Comparison of ENCODE assay signal across 26 cellular contexts in genomic region chr7:227940-228339, GRCh38. TPM values are rescaled to one million over a fixed set of nuclear protein-coding genes. Genes with fewer than 3 reads are reported as not detected.
DNase-seq lines count a peak whose midpoint lies in the region; ATAC-seq and TF ChIP-seq lines count a peak whose summit lies in the region.
"Had no signal": no experiment of that assay in that cellular context is flagged by ENCODE, and none has a peak within 500 bp of the region (broad histone marks: within the 10 kb centered on the region; RNA-seq: fewer than 3 reads in every experiment).

No MANE protein-coding gene starts in this region.

- TF ChIP-seq CTCF in esophagus squamous epithelium (IDR thresholded peaks at IDR 0.05) (no peak), prostate gland (IDR thresholded peaks at IDR 0.05) (no peak), tibial nerve (IDR thresholded peaks at IDR 0.05) (no peak)

- H3K4me3 ChIP-seq in adipocyte (ENCODE audit: low read length) = no peak overlapping the region
- H3K4me3 ChIP-seq in esophagus squamous epithelium = no peak overlapping the region
- no peak overlapping the region for H3K4me3 ChIP-seq in prostate gland
- no peak overlapping the region for H3K4me3 ChIP-seq in tibial nerve
- H3K4me3 ChIP-seq: K562, lung, thyroid gland had no signal

- H3K9me3 ChIP-seq in adipocyte (ENCODE audit: control insufficient read depth, low read length) (no peaks in the 10 kb centered on the region), esophagus squamous epithelium (no peaks in the 10 kb centered on the region), prostate gland (no peaks in the 10 kb centered on the region), tibial nerve (no peaks in the 10 kb centered on the region)
- H3K9me3 ChIP-seq: thyroid gland had no signal

- H3K27me3 ChIP-seq in adipocyte (replicated peaks; ENCODE audit: control insufficient read depth, insufficient read depth, low read length) (no peaks in the 10 kb centered on the region), esophagus squamous epithelium (no peaks in the 10 kb centered on the region), prostate gland (replicated peaks; ENCODE audit: insufficient read depth) (no peaks in the 10 kb centered on the region), tibial nerve (no peaks in the 10 kb centered on the region)
- H3K27me3 ChIP-seq: thyroid gland had no signal

- H3K27ac ChIP-seq in esophagus squamous epithelium = peak overlapping the region in 3 of 4 donors; percentile 24 to 92 (median 87)
- peak overlapping the region; percentile 37 to 95 for H3K27ac ChIP-seq in prostate gland
- H3K27ac ChIP-seq in tibial nerve = peak overlapping the region in 3 of 4 donors; percentile 66 to 90 (median 88)
- H3K27ac ChIP-seq: C4-2B had no signal

- peak overlapping the region; percentile 78 for H3K9ac ChIP-seq in adipocyte (ENCODE audit: low read length)

- no peaks in the 10 kb centered on the region for H3K36me3 ChIP-seq in adipocyte (ENCODE audit: control insufficient read depth, insufficient read depth, low read length, severe bottlenecking)
- H3K36me3 ChIP-seq in esophagus squamous epithelium = peaks cover 0 to 7% (median 0%) of the 10 kb centered on the region in 3 donors
- no peaks in the 10 kb centered on the region for H3K36me3 ChIP-seq in prostate gland
- H3K36me3 ChIP-seq in tibial nerve = peaks cover 0 to 16% (median 0%) of the 10 kb centered on the region in 3 donors
- H3K36me3 ChIP-seq: thyroid gland had no signal

- intact Hi-C loops in esophagus squamous epithelium (cut with DNase I) (no loop called here), prostate gland (cut with DNase I) (no loop called here)

- H3K4me1 ChIP-seq in adipocyte (ENCODE audit: control insufficient read depth, insufficient read depth, low read length) (peaks cover 56% of the 10 kb centered on the region), esophagus squamous epithelium (peaks cover 0 to 68% (median 55%) of the 10 kb centered on the region in 3 donors), prostate gland (replicated peaks) (peaks cover 5% of the 10 kb centered on the region), tibial nerve (peaks cover 0 to 56% (median 45%) of the 10 kb centered on the region in 4 donors)

- 86 to 93% methylated on average over 10 to 13 of the region's 16 CpGs for WGBS in esophagus squamous epithelium, 2 donors
- 97% methylated on average over 16 of the region's 16 CpGs for WGBS in prostate gland
- WGBS in tibial nerve, 2 donors = 85 to 92% methylated on average over 16 of the region's 16 CpGs

- DNase-seq in adipocyte (ENCODE audit: low read depth) (no peak), esophagus squamous epithelium (lab: John Stamatoyannopoulos, UW) (no peak), prostate gland (ENCODE audit: low spot score) (no peak), tibial nerve (ENCODE audit: low spot score in 2 of 2) (no peak), kidney glomerular epithelial cell (lab: John Stamatoyannopoulos, UW) (no peak)
- DNase-seq: activated CD8-positive, alpha-beta T cell treated with anti-CD3 and anti-CD28 coated beads, Interleukin-2, amount 10 ng/mL, durations not matched to agents 7 days and 5 days; aorta; central memory CD4-positive, alpha-beta T cell; dermis blood vessel endothelial cell; glutamatergic neuron; NCI-H1417; NCI-H446 treated with DMSO at 0.1 percent for 48 hours; OCI-M1; stimulated activated CD4-positive, alpha-beta T cell treated with anti-CD3 and anti-CD28 coated beads, Interleukin-15, amount 100 ng/mL, for 24 hours; stimulated activated naive CD4-positive, alpha-beta T cell; T-helper 17 cell; thyroid gland had no signal

- no peak for TF ChIP-seq EP300 in tibial nerve (IDR thresholded peaks at IDR 0.05)

- ATAC-seq in GM19463 (IDR thresholded peaks at IDR 0.05; ENCODE audit: unreplicated experiment) = no peak
- no peak for ATAC-seq in HG03354 (IDR thresholded peaks at IDR 0.05; ENCODE audit: poor library complexity, severe bottlenecking, unreplicated experiment)
- ATAC-seq: activated CD4-positive, CD25-positive, alpha-beta regulatory T cell treated with anti-CD3 and anti-CD28 coated beads, Interleukin-2, amount 50 U/mL, for 24 hours; activated CD8-positive, alpha-beta T cell treated with anti-CD3 and anti-CD28 coated beads, Interleukin-2, amount 10 ng/mL, durations not matched to agents 7 days and 5 days; HCT116; K562; SK-N-SH treated with all-trans-retinoic acid at 6 μM for 48 hours; T-helper 17 cell had no signal

- TF ChIP-seq POLR2A in esophagus squamous epithelium (IDR thresholded peaks at IDR 0.05) (no peak), prostate gland (IDR thresholded peaks at IDR 0.05) (no peak), tibial nerve (IDR thresholded peaks at IDR 0.05) (no peak)

RNA-seq across cellular contexts. Expression of gene FAM20C, which starts 35.6 kb away (rescaled TPM):
- total RNA-seq in esophagus squamous epithelium (10 to 100 TPM in 3 of 4 donors, 1 to 10 TPM in 1; 8.5 to 16.0 (median 13.7) TPM), prostate gland (10 to 100 TPM; 37.8 to 62.0 TPM), tibial nerve (100 to 1,000 TPM in 1 of 4 donors, 10 to 100 TPM in 3; 43.0 to 112 (median 44.0) TPM)
- total RNA-seq: HT-29 had no signal
